ENCODE assay signal across 31 cellular contexts in the genomic region with DNA sequence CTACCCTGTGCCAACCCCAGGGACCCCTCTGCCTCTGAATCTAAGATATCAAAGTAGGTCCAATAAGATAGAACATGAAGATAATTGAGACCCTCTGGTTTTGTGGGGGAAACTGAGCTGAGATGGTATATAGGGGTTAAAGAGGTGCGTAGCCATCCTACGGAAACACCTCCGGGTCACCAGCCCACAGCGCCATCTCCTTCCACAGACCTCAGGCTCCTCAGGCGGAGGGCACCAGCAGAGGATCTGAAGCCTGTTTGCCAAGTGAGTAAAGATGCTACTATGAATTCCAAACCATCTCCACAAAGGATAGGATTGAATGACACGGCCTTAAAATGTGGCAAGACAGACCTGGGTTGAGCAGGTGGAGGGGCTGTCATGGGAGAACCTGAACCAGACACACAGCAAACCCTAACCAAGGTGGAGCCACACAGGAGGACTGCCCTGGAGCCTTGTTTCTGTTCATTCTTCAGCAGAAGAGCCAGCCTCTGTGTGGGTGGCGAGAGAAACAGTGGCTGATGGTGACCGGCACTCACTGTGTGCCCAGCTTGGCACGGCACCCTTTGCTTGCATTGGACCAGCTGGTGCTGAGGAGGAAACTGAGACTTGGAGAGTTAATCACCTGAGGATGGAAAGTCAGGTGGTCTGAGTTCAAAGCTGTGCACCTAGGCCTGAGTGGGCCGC. TPM values are rescaled to one million over a fixed set of nuclear protein-coding genes. Genes with fewer than 3 reads are reported as not detected.
"Had no signal": no experiment of that assay in that cellular context is flagged by ENCODE, and none has a peak within 500 bp of the region (broad histone marks: within the 10 kb centered on the region; RNA-seq: fewer than 3 reads in every experiment).

No MANE protein-coding gene starts in this region.

- H3K36me3 ChIP-seq: cardiac muscle cell, Peyer's patch had no signal

- H3K27me3 ChIP-seq: SJSA1 had no signal

- FAIRE-seq: TTC549 had no signal

- DNase-seq: activated CD4-positive, alpha-beta memory T cell treated with anti-CD3 and anti-CD28 coated beads for 36 hours; activated CD4-positive, alpha-beta T cell treated with anti-CD3 and anti-CD28 coated beads for 36 hours; activated CD4-positive, alpha-beta T cell treated with anti-CD3 and anti-CD28 coated beads, Interleukin-2, amount 10 ng/mL, durations not matched to agents 7 days and 5 days; activated CD8-positive, alpha-beta memory T cell treated with anti-CD3 and anti-CD28 coated beads, Interleukin-2, amount 50 U/mL, for 4 hours; activated effector memory CD4-positive, alpha-beta T cell treated with Interleukin-2 at 50 U/mL for 16 hours; activated naive CD4-positive, alpha-beta T cell treated with anti-CD3 and anti-CD28 coated beads, Interleukin-2, amount 10 ng/mL, durations not matched to agents 7 days and 5 days; activated naive CD8-positive, alpha-beta T cell treated with anti-CD3 and anti-CD28 coated beads, Interleukin-2, amount 50 U/mL, for 24 hours; activated T-cell treated with anti-CD3 and anti-CD28 coated beads for 4 hours; activated T-cell treated with anti-CD3 and anti-CD28 coated beads, Interleukin-2, amount 50 U/mL, for 4 hours; anterior cingulate cortex; Karpas-422; NCI-H1105 treated with DMSO at 0.1 percent for 48 hours; NCI-H1436; NCI-H1694; NCI-H1930; NCI-H2081 treated with DMSO at 0.1 percent for 48 hours; NCI-H510A; NCI-H526; NCI-H748 treated with DMSO at 0.1 percent for 48 hours; NK-92 treated with Interleukin-12 subunit alpha and Interleukin-12 subunit beta, amount 100 ng/mL, for 24 hours; PC-3; Peyer's patch; RPMI8226; SHP77 treated with DMSO at 0.1 percent for 48 hours; SK-N-SH had no signal

- H3K27ac ChIP-seq: cardiac muscle cell, Peyer's patch, SJSA1 had no signal

- H3K9ac ChIP-seq: SK-N-SH had no signal

- H3K4me1 ChIP-seq: SJSA1 had no signal

- ATAC-seq: activated CD4-positive, alpha-beta T cell treated with anti-CD3 and anti-CD28 coated beads for 36 hours; activated CD4-positive, CD25-positive, alpha-beta regulatory T cell treated with anti-CD3 and anti-CD28 coated beads, Interleukin-2, amount 50 U/mL, for 24 hours; activated naive CD8-positive, alpha-beta T cell treated with anti-CD3 and anti-CD28 coated beads, Interleukin-2, amount 50 U/mL, for 24 hours; activated T-cell treated with anti-CD3 and anti-CD28 coated beads, Interleukin-2, amount 50 U/mL, for 4 hours; PC-3 had no signal

- H3K4me2 ChIP-seq: SK-N-SH had no signal

- H3K9me3 ChIP-seq: SJSA1, SK-N-SH had no signal

- H3K4me3 ChIP-seq: cardiac muscle cell, Peyer's patch, SJSA1 had no signal

RNA-seq across cellular contexts. Expression of gene GBX2, which starts 10.2 kb away (rescaled TPM):
- total RNA-seq: activated CD4-positive, alpha-beta memory T cell treated with anti-CD3 and anti-CD28 coated beads for 36 hours; activated CD4-positive, alpha-beta T cell treated with anti-CD3 and anti-CD28 coated beads for 36 hours; activated CD4-positive, alpha-beta T cell treated with anti-CD3 and anti-CD28 coated beads, Interleukin-2, amount 10 ng/mL, durations not matched to agents 7 days and 5 days; activated T-cell treated with anti-CD3 and anti-CD28 coated beads, Interleukin-2, amount 50 U/mL, for 4 hours; activated T-helper 1 cell treated with anti-CD3 and anti-CD28 coated beads, Interleukin-12 subunit alpha, Interleukin-12 subunit beta, Interleukin-2, Interleukin-4 antibody, amounts not matched to agents 30 ng/mL and 10 ng/mL and 1 ng/mL, durations not matched to agents 14 hours and 24 hours and 36 hours; MCF 10A; Peyer's patch had no signal
